Comparison of ENCODE assay signal across 25 cellular contexts in the genomic region with DNA sequence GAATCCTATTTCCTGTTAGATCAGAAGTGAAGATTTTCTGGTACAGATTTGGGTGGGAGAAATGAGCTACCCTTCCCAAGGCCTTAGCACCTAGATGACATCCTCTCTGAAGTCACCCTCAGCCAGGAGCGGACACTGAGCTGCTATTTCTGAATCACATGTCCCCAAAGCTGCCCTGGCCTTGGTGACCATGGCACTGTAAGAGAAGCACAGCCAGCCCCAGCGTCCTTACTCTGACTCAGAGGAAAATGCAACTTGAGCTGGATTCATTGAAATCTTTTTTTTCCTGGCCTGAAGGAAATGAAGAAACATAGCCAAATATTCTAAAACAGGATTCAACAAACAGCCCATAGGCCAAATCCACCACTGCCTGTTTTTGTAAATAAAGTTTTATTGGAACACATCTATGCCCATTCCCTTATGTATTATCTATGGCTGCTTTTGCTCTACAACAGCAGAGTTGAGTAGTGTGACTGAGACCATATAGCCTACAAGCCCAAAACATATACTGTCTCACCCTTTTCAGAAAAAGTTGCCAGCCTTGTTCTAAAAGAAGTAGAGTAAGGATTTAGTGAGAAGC.
DNase-seq lines count a peak whose midpoint lies in the region; ATAC-seq, FAIRE-seq and TF ChIP-seq lines count a peak whose summit lies in the region.
"Had no signal": no experiment of that assay in that cellular context is flagged by ENCODE, and none has a peak within 500 bp of the region (broad histone marks: within the 10 kb centered on the region; RNA-seq: fewer than 3 reads in every experiment).

No MANE protein-coding gene starts in this region.

- no peak overlapping the region for H3K4me2 ChIP-seq in astrocyte (ENCODE audit: low read length)
- H3K4me2 ChIP-seq in neuronal stem cell (ENCODE audit: insufficient read depth, low read length, poor library complexity, severe bottlenecking), result no peak overlapping the region

- H3K79me2 ChIP-seq in astrocyte (ENCODE audit: insufficient read depth, low read length), result no peaks in the 10 kb centered on the region

- no peak overlapping the region for H3K18ac ChIP-seq in neuronal stem cell (ENCODE audit: low read length)

- no peak overlapping the region for H3K4me3 Mint-ChIP-seq in astrocyte (ENCODE audit: unreplicated experiment)
- H3K4me3 Mint-ChIP-seq: H9, naive B cell had no signal

- ATAC-seq in left lung (peak; percentile 21), HG02571 (IDR thresholded peaks at IDR 0.05; ENCODE audit: unreplicated experiment) (no peak)
- ATAC-seq: activated naive CD4-positive, alpha-beta T cell treated with anti-CD3 and anti-CD28 coated beads, Interleukin-2, amount 50 U/mL, for 72 hours; esophagus mucosa; stimulated activated naive CD8-positive, alpha-beta T cell treated with anti-CD3 and anti-CD28 coated beads, Interleukin-15, Interleukin-2, amounts not matched to agents 100 U/mL and 50 U/mL, for 24 hours had no signal

- no peak overlapping the region for H2BK5ac ChIP-seq in neuronal stem cell (ENCODE audit: low read length)

- peak overlapping the region; percentile 43 for H3K27ac Mint-ChIP-seq in astrocyte (ENCODE audit: unreplicated experiment)
- H3K27ac Mint-ChIP-seq: activated naive CD4-positive, alpha-beta T cell treated with anti-CD3 and anti-CD28 coated beads, Interleukin-2, amount 50 U/mL, for 72 hours; activated T-helper 2 cell treated with anti-CD3 and anti-CD28 coated beads, Interferon-gamma antibody, Interleukin-2, Interleukin-4, amounts not matched to agents 10 μg/mL and 5 μg/mL and 100 μg/mL, durations not matched to agents 14 hours and 24 hours and 36 hours had no signal

- no peak overlapping the region for H3K14ac ChIP-seq in neuronal stem cell (ENCODE audit: low read length)

- H3K4me1 Mint-ChIP-seq in astrocyte (ENCODE audit: low read depth, unreplicated experiment), result no peaks in the 10 kb centered on the region
- H3K4me1 Mint-ChIP-seq: H9, naive B cell had no signal

- H3K9ac ChIP-seq in astrocyte (ENCODE audit: low read length), result no peak overlapping the region
- no peak overlapping the region for H3K9ac ChIP-seq in neuronal stem cell (ENCODE audit: low read depth, low read length, poor library complexity)

- no peak overlapping the region for H4K8ac ChIP-seq in neuronal stem cell (ENCODE audit: low read depth, low read length)

- no peak for TF ChIP-seq POLR2A in esophagus muscularis mucosa (IDR thresholded peaks at IDR 0.05; ENCODE audit: low read depth)
- no peak for TF ChIP-seq POLR2A in stomach (IDR thresholded peaks at IDR 0.05)

- intact Hi-C loops in esophagus muscularis mucosa (cut with DNase I), result no loop called here
- intact Hi-C loops in left lung (cut with DNase I), result no loop called here
- intact Hi-C loops in stomach (cut with DNase I; ENCODE audit: low total_unique reads), result no loop called here

- no peak overlapping the region for H4K91ac ChIP-seq in neuronal stem cell (ENCODE audit: low read depth, low read length, poor library complexity)

- H3K79me1 ChIP-seq in neuronal stem cell (ENCODE audit: low read depth, low read length), result no peaks in the 10 kb centered on the region

- H3K9me3 ChIP-seq in astrocyte (ENCODE audit: insufficient read depth, low read depth, low read length), result no peaks in the 10 kb centered on the region
- no peaks in the 10 kb centered on the region for H3K9me3 ChIP-seq in esophagus muscularis mucosa
- H3K9me3 ChIP-seq in left lung, result peaks cover 0 to 10% of the 10 kb centered on the region in 2 donors
- peaks cover 0 to 8% (median 7%) of the 10 kb centered on the region in 4 donors for H3K9me3 ChIP-seq in stomach
- no peaks in the 10 kb centered on the region for H3K9me3 ChIP-seq in neuronal stem cell (replicated peaks in 1 of 2; ENCODE audit: control insufficient read depth in 2 of 2, insufficient read depth in 1 of 2, low read depth in 1 of 2, low read length in 2 of 2)
- H3K9me3 ChIP-seq: transverse colon had no signal

- H2BK15ac ChIP-seq in neuronal stem cell (ENCODE audit: low read length), result no peak overlapping the region

- H3K36me3 Mint-ChIP-seq in astrocyte (ENCODE audit: low read depth, unreplicated experiment), result no peaks in the 10 kb centered on the region
- H3K36me3 Mint-ChIP-seq: activated naive CD4-positive, alpha-beta T cell treated with anti-CD3 and anti-CD28 coated beads, Interleukin-2, amount 50 U/mL, for 72 hours; naive B cell had no signal

- H3K9me3 Mint-ChIP-seq in astrocyte (ENCODE audit: unreplicated experiment), result peaks cover 4% of the 10 kb centered on the region
- H3K9me3 Mint-ChIP-seq: activated T-helper 2 cell treated with anti-CD3 and anti-CD28 coated beads, Interferon-gamma antibody, Interleukin-2, Interleukin-4, amounts not matched to agents 10 μg/mL and 5 μg/mL and 100 μg/mL, durations not matched to agents 14 hours and 24 hours and 36 hours; H9 had no signal

- no peak for FAIRE-seq in astrocyte (lab: Jason Lieb, UNC)
- FAIRE-seq: GM12892 had no signal

- H3K4me3 ChIP-seq in astrocyte (ENCODE audit: insufficient read depth, low read depth, low read length), result no peak overlapping the region
- H3K4me3 ChIP-seq in esophagus muscularis mucosa, result no peak overlapping the region
- H3K4me3 ChIP-seq in left lung, result no peak overlapping the region
- H3K4me3 ChIP-seq in stomach, result no peak overlapping the region
- H3K4me3 ChIP-seq in neuronal stem cell (ENCODE audit: low read length in 2 of 2), result no peak overlapping the region
- H3K4me3 ChIP-seq: transverse colon had no signal

- H2BK120ac ChIP-seq in neuronal stem cell (ENCODE audit: low read depth, low read length), result no peak overlapping the region

- H2AFZ ChIP-seq in astrocyte (ENCODE audit: low read depth, low read length), result no peak overlapping the region
- no peak overlapping the region for H2AFZ ChIP-seq in neuronal stem cell (ENCODE audit: low read length)

- H3K4me1 ChIP-seq in astrocyte (ENCODE audit: insufficient read depth, low read length) (no peaks in the 10 kb centered on the region), esophagus muscularis mucosa (peaks cover 37 to 51% (median 46%) of the 10 kb centered on the region in 4 donors), left lung (no peaks in the 10 kb centered on the region), stomach (peaks cover 0 to 30% (median 9%) of the 10 kb centered on the region in 4 donors), neuronal stem cell (ENCODE audit: control insufficient read depth in 2 of 2, insufficient read depth in 1 of 2, low read depth in 1 of 2, low read length in 2 of 2) (no peaks in the 10 kb centered on the region)
- H3K4me1 ChIP-seq: transverse colon had no signal

- H3K27me3 ChIP-seq in astrocyte (ENCODE audit: insufficient read depth, low read length) (no peaks in the 10 kb centered on the region), esophagus muscularis mucosa (no peaks in the 10 kb centered on the region), left lung (no peaks in the 10 kb centered on the region), stomach (no peaks in the 10 kb centered on the region), neuronal stem cell (ENCODE audit: control insufficient read depth in 3 of 3, insufficient read depth in 3 of 3, low read depth in 1 of 3, low read length in 3 of 3) (no peaks in the 10 kb centered on the region)
- H3K27me3 ChIP-seq: transverse colon had no signal

- 56% methylated on average over 2 of the region's 2 CpGs for WGBS in esophagus muscularis mucosa
- 37 to 76% (median 70%) methylated on average over 2 of the region's 2 CpGs for WGBS in stomach, 5 donors
- no CpG with 5 or more reads among the region's 2 CpGs for WGBS in neuronal stem cell (ENCODE audit: extremely low coverage in 2 of 2, insufficient read length in 2 of 2, insufficient replicate concordance in 1 of 2), 2 donors

- TF ChIP-seq CTCF in astrocyte (IDR thresholded peaks at IDR 0.05; ENCODE audit: insufficient read depth, low read depth, low read length) (no peak), esophagus muscularis mucosa (IDR thresholded peaks at IDR 0.05) (no peak), left lung (IDR thresholded peaks at IDR 0.05) (no peak), stomach (IDR thresholded peaks at IDR 0.05) (no peak)

- H3K36me3 ChIP-seq in astrocyte (ENCODE audit: insufficient read depth, low read length) (no peaks in the 10 kb centered on the region), esophagus muscularis mucosa (peaks cover 0 to 7% (median 0%) of the 10 kb centered on the region in 4 donors), left lung (no peaks in the 10 kb centered on the region), stomach (no peaks in the 10 kb centered on the region), neuronal stem cell (replicated peaks in 1 of 2; ENCODE audit: control insufficient read depth in 2 of 2, insufficient read depth in 2 of 2, low read length in 2 of 2) (no peaks in the 10 kb centered on the region)
- H3K36me3 ChIP-seq: transverse colon had no signal

- no peak overlapping the region for H2AK5ac ChIP-seq in neuronal stem cell (ENCODE audit: low read depth, low read length)

- H2BK12ac ChIP-seq in neuronal stem cell (ENCODE audit: low read length), result no peak overlapping the region

- H3K27me3 Mint-ChIP-seq in astrocyte (ENCODE audit: low read depth, unreplicated experiment), result peaks cover 5% of the 10 kb centered on the region
- H3K27me3 Mint-ChIP-seq: naive B cell had no signal

- no peak overlapping the region for H3K23ac ChIP-seq in neuronal stem cell (ENCODE audit: low read depth, low read length, poor library complexity)

- TF ChIP-seq EP300 in esophagus muscularis mucosa (IDR thresholded peaks at IDR 0.05) (no peak), stomach (IDR thresholded peaks at IDR 0.05) (no peak)

- H3K4ac ChIP-seq in neuronal stem cell (ENCODE audit: low read length), result no peak overlapping the region

- H4K20me1 ChIP-seq in astrocyte (ENCODE audit: insufficient read depth, low read length), result no peaks in the 10 kb centered on the region

- no peak for DNase-seq in astrocyte (ENCODE audit: low read depth)
- peak; percentile 60 for DNase-seq in esophagus muscularis mucosa (ENCODE audit: extremely low spot score)
- DNase-seq in left lung, result no peak
- DNase-seq in stomach, result no peak
- no peak for DNase-seq in neuronal stem cell (ENCODE audit: low spot score)
- no peak for DNase-seq in SKM-1 treated with dmso at 0.1 percent for 144 hours (lab: John Stamatoyannopoulos, UW; ENCODE audit: unreplicated experiment)
- no peak for DNase-seq in activated CD4-positive, alpha-beta T cell treated with anti-CD3 and anti-CD28 coated beads for 48 hours
- DNase-seq: effector memory CD4-positive, alpha-beta T cell; H9; mesendoderm; naive B cell; NCI-H1092; NCI-H2029 treated with DMSO at 0.1 percent for 48 hours; NCI-H226; NCI-H82; retina; stimulated activated CD4-positive, alpha-beta T cell treated with anti-CD3 and anti-CD28 coated beads, Interleukin-15, amount 100 ng/mL, for 24 hours; stimulated activated naive CD8-positive, alpha-beta T cell treated with anti-CD3 and anti-CD28 coated beads, Interleukin-15, Interleukin-2, amounts not matched to agents 100 U/mL and 50 U/mL, for 24 hours; transverse colon had no signal

- H3K27ac ChIP-seq in astrocyte (ENCODE audit: low read depth, low read length) (no peak overlapping the region), esophagus muscularis mucosa (replicated peaks in 1 of 4) (peak overlapping the region in 3 of 4 donors; percentile 0 to 60 (median 1)), left lung (no peak overlapping the region), stomach (peak overlapping the region in 4 of 5 donors; percentile 34 to 63 (median 44)), neuronal stem cell (replicated peaks; ENCODE audit: low read length) (no peak overlapping the region)
- H3K27ac ChIP-seq: HL-60, transverse colon had no signal

Comparison
In these comparisons a context has a peak if more than half of its experiments do, and no peak if none do; other contexts are left out.
1. H3K27ac ChIP-seq: peak in esophagus muscularis mucosa (3 of 4) and stomach (4 of 5); none in astrocyte (single experiment), left lung (0 of 2) and neuronal stem cell (single experiment).